Comparison of ENCODE assay signal across 9 cellular contexts in the genomic region with DNA sequence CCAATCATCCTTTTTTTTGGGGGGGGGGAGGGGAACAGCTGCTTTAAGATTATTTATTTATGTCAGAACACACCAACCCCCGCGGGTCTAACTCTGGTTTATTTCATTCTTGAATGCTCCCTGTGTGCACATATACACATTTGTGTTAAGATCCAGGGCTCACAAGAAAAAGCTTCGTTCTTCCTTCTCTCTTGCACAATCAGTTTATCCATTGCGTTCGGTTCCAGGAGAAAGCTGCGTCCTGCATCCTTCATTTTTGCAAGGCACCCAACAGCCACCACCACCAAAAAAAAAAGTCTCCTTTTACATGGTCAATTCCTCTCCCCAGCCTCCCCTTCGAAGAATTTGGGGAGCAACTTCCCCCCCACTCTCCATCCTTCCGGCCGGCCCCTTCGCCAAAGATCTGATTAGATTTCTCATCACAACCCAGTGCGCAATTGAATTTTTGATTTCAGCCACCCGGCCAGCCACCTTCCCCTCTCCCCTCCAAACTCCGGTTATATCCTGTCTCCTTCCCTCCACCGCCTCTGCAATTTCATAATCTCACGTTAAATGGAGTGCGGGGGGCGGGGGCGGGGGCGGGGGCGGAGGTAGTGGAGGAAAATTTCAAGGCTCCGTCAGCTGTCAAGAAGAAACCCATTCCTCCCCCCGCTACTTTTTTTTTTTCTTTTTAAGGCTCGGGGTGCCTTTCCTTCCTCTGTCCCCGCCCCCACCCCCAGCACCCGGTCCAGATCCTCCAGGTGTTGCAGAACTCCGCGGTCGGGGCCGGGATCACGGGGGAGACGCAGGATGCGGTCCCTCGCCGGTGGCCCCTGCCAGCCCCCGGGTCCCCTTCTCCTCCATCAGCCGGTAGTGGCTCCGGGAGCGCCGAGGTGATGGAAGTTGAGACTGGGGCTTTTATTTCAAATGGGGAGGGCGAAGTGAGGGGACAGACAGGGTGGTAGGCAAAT.
DNase-seq lines count a peak whose midpoint lies in the region; ATAC-seq, FAIRE-seq and TF ChIP-seq lines count a peak whose summit lies in the region.
"Had no signal": no experiment of that assay in that cellular context is flagged by ENCODE, and none has a peak within 500 bp of the region (broad histone marks: within the 10 kb centered on the region; RNA-seq: fewer than 3 reads in every experiment).

No MANE protein-coding gene starts in this region.

- H3K9ac ChIP-seq in H1 (replicated peaks in 1 of 4; ENCODE audit: extremely low read depth in 1 of 4, low read depth in 3 of 4, low read length in 3 of 4) = no peak overlapping the region

- POLR2A ChIA-PET in H1 (lab: Charles Lee; ENCODE audit: partially characterized antibody) = interaction anchor here (1.3 kb wide), 1 partner anchor 13 kb away, joined by 3 read pairs; no protein-coding TSS in a partner anchor

- H4K5ac ChIP-seq in H1 (ENCODE audit: insufficient read length, low read depth, low read length) = no peak overlapping the region

- CTCF ChIA-PET in H1 (lab: Charles Lee; ENCODE audit: partially characterized antibody) = interaction anchor here (1.0 to 2.2 kb wide), 20 partner anchors 12 to 876 kb away, joined by 3 to 17 read pairs (median 6); no protein-coding TSS in a partner anchor

- H2BK15ac ChIP-seq in H1 (ENCODE audit: low read length) = no peak overlapping the region

- TF ChIP-seq CTCF in H1 (IDR thresholded peaks at IDR 0.05; ENCODE audit: control extremely low read depth in 1 of 3, insufficient read depth in 1 of 3, low read depth in 1 of 3, low read length in 3 of 3) (no peak), mesothelial cell of epicardium (IDR thresholded peaks at IDR 0.05; ENCODE audit: unreplicated experiment) (no peak), GM20000 (IDR thresholded peaks at IDR 0.05; ENCODE audit: extremely low read depth, missing control alignments) (no peak)

- H3K4me3 ChIP-seq in H1 (ENCODE audit: extremely low read depth in 1 of 4, insufficient read depth in 2 of 4, low read depth in 3 of 4, low read length in 4 of 4) (peak overlapping the region; percentile 62 to 70 (median 66)), urinary bladder (ENCODE audit: low read depth, low read length) (peak overlapping the region; percentile 49)

- no peak overlapping the region for H2BK5ac ChIP-seq in H1 (ENCODE audit: low read depth, low read length)

- H3K4me2 ChIP-seq in H1 (ENCODE audit: insufficient read depth in 1 of 2, low read depth in 2 of 2, low read length in 2 of 2) = peak overlapping the region; percentile 75 to 77

- TF ChIP-seq POLR2A in H1 (IDR thresholded peaks at IDR 0.05; ENCODE audit: control extremely low read depth in 1 of 2, low read depth in 2 of 2, low read length in 2 of 2) = no peak

- H3K79me1 ChIP-seq in H1 (ENCODE audit: low read depth, low read length) = no peaks in the 10 kb centered on the region

- no peak overlapping the region for H4K91ac ChIP-seq in H1 (replicated peaks; ENCODE audit: insufficient read length, low read length)

- peaks cover 60% of the 10 kb centered on the region for H3K4me1 Mint-ChIP-seq in mesothelial cell of epicardium

- H3K27ac Mint-ChIP-seq in mesothelial cell of epicardium = peak overlapping the region; percentile 94

- no peak for TF ChIP-seq EP300 in H1 (IDR thresholded peaks at IDR 0.05; ENCODE audit: borderline replicate concordance in 1 of 2, low read depth in 2 of 2, low read length in 2 of 2)

- H2BK120ac ChIP-seq in H1 (replicated peaks; ENCODE audit: low read depth, low read length) = no peak overlapping the region

- intact Hi-C loops in Right ventricle myocardium superior (cut with DNase I) = no loop called here
- intact Hi-C loops in cardiac septum (cut with DNase I) = loop anchor here (10.0 kb wide), 1 partner anchor 158 kb away; no protein-coding TSS in a partner anchor

- H3K14ac ChIP-seq in H1 (ENCODE audit: insufficient read length) = no peak overlapping the region

- no peaks in the 10 kb centered on the region for H3K9me3 ChIP-seq in H1 (ENCODE audit: insufficient read depth in 2 of 2, low read depth in 1 of 2, low read length in 1 of 2)
- H3K9me3 ChIP-seq: body of pancreas had no signal

- H3K18ac ChIP-seq in H1 (ENCODE audit: extremely low read depth, low read length) = no peak overlapping the region

- WGBS in H1 (ENCODE audit: extremely low coverage in 1 of 2, insufficient coverage in 1 of 2, insufficient read length in 1 of 2, insufficient replicate concordance in 2 of 2, low coverage in 1 of 2, low lambda C conversion rate in 2 of 2, missing lambda C conversion rate in 1 of 2), 2 experiments = 8% methylated on average over 19 of the region's 40 CpGs; no CpG with 5 or more reads in 1 of the 2 experiments
- WGBS in urinary bladder = 2% methylated on average over 40 of the region's 40 CpGs

- no peaks in the 10 kb centered on the region for H3K9me3 Mint-ChIP-seq in mesothelial cell of epicardium

- no peak for DNase-seq in Right ventricle myocardium superior
- DNase-seq in cardiac septum (ENCODE audit: low spot score) = no peak
- DNase-seq in H1 (ENCODE audit: low read depth in 1 of 2, low spot score in 2 of 2) = peak in 1 of 2 experiments; percentile 56
- DNase-seq in mesothelial cell of epicardium (ENCODE audit: low spot score in 2 of 2, unreplicated experiment in 2 of 2) = no peak
- DNase-seq in GM20000 (ENCODE audit: low spot score) = no peak
- no peak for DNase-seq in cortex of kidney (lab: John Stamatoyannopoulos, UW)
- DNase-seq in NCI-H226 = no peak

- no peaks in the 10 kb centered on the region for H4K20me1 ChIP-seq in H1 (replicated peaks in 1 of 2; ENCODE audit: control insufficient read depth in 1 of 2, insufficient read depth in 2 of 2, low read length in 2 of 2)

- no peak overlapping the region for H3K4ac ChIP-seq in H1 (replicated peaks; ENCODE audit: insufficient read length, low read depth, low read length)

- H3K23me2 ChIP-seq in H1 (ENCODE audit: low read depth, low read length) = peaks cover 11% of the 10 kb centered on the region; the same call in 1 of the 2 replicates

- peaks cover 11 to 24% (median 21%) of the 10 kb centered on the region in 4 experiments for H3K27me3 ChIP-seq in H1 (replicated peaks in 1 of 4; ENCODE audit: control insufficient read depth in 3 of 4, extremely low read depth in 1 of 4, insufficient read depth in 3 of 4, low read length in 3 of 4)
- H3K27me3 ChIP-seq: body of pancreas had no signal

- H2BK12ac ChIP-seq in H1 (ENCODE audit: low read depth, low read length) = no peak overlapping the region

- H3K36me3 ChIP-seq in H1 (ENCODE audit: control insufficient read depth in 2 of 4, insufficient read depth in 4 of 4, low read length in 3 of 4) (no peaks in the 10 kb centered on the region), urinary bladder (ENCODE audit: insufficient read depth) (no peaks in the 10 kb centered on the region)

- H3K4me1 ChIP-seq in H1 (replicated peaks in 1 of 4; ENCODE audit: control insufficient read depth in 3 of 4, insufficient read depth in 4 of 4, low read length in 3 of 4) = peaks cover 0 to 7% (median 3%) of the 10 kb centered on the region in 4 experiments; a peak in 2 of 7 replicates
- peaks cover 2% of the 10 kb centered on the region for H3K4me1 ChIP-seq in urinary bladder (ENCODE audit: insufficient read depth)

- H2AFZ ChIP-seq in H1 (ENCODE audit: low read length) = no peak overlapping the region

- no peak overlapping the region for H2BK20ac ChIP-seq in H1 (ENCODE audit: low read length)

- TF ChIP-seq RAD21 in H1 (IDR thresholded peaks at IDR 0.05 in 1 of 2, conservative IDR thresholded peaks at IDR 0.05 in 1 of 2; ENCODE audit: low read depth in 2 of 2, low read length in 2 of 2) = no peak

- no peak overlapping the region for H2AK5ac ChIP-seq in H1 (ENCODE audit: low read depth, low read length)

- no peak overlapping the region; the same call in 1 of the 2 replicates for H4K8ac ChIP-seq in H1 (ENCODE audit: extremely low read depth, insufficient read depth, low read length)

- H3K4me3 Mint-ChIP-seq in mesothelial cell of epicardium = peak overlapping the region; percentile 81

- H3K36me3 Mint-ChIP-seq in mesothelial cell of epicardium = no peaks in the 10 kb centered on the region

- no peaks in the 10 kb centered on the region for H3K79me2 ChIP-seq in H1 (ENCODE audit: control insufficient read depth in 1 of 2, insufficient read depth in 2 of 2, low read length in 2 of 2)

- no peak overlapping the region for H3K56ac ChIP-seq in H1 (replicated peaks; ENCODE audit: insufficient read length, low read depth, low read length)

- H3K23ac ChIP-seq in H1 (ENCODE audit: insufficient read length) = no peak overlapping the region

- H3K27me3 Mint-ChIP-seq in mesothelial cell of epicardium (ENCODE audit: low read depth) = peaks cover 29% of the 10 kb centered on the region

- ATAC-seq in Right ventricle myocardium superior (ENCODE audit: poor library complexity) = peak; percentile 29

- no peak for FAIRE-seq in H1 (lab: Jason Lieb, UNC)

- H3K27ac ChIP-seq in H1 (ENCODE audit: low read depth, low read length) (no peak overlapping the region), urinary bladder (ENCODE audit: low read depth) (no peak overlapping the region)
- H3K27ac ChIP-seq: body of pancreas had no signal

TF ChIP-seq in H1, 55 proteins besides CTCF, POLR2A, EP300 and RAD21:
- TF ChIP-seq SUZ12 (IDR thresholded peaks at IDR 0.05; ENCODE audit: low read length) (0 out of 2 replicates have a peak, but pooled peaks have one; percentile 11), CEBPB (IDR thresholded peaks at IDR 0.05; ENCODE audit: low read depth, low read length) (0 out of 2 replicates have a peak, but pooled peaks have one; percentile 56), SIN3A (conservative IDR thresholded peaks at IDR 0.05 in 1 of 2, IDR thresholded peaks at IDR 0.05 in 1 of 2; ENCODE audit: low read depth in 1 of 2, low read length in 2 of 2) (no peak)
